11 cellular contexts compared by ENCODE assay signal in genomic region chr20:2124632-2125131, GRCh38.
"Had no signal": no experiment of that assay in that cellular context is flagged by ENCODE, and none has a peak within 500 bp of the region (broad histone marks: within the 10 kb centered on the region; RNA-seq: fewer than 3 reads in every experiment).

No MANE protein-coding gene starts in this region.

- DNase-seq: activated CD4-positive, alpha-beta memory T cell treated with anti-CD3 and anti-CD28 coated beads for 36 hours; activated gamma-delta T cell; activated T-cell treated with anti-CD3 and anti-CD28 coated beads, Interleukin-2, amount 50 U/mL, for 4 hours; amygdala; brain microvascular endothelial cell; kidney; T-helper 9 cell; transverse colon had no signal

- H3K9ac ChIP-seq: parathyroid adenoma had no signal

- H3K27ac Mint-ChIP-seq: activated CD4-positive, alpha-beta memory T cell treated with anti-CD3 and anti-CD28 coated beads for 36 hours; activated naive CD8-positive, alpha-beta T cell had no signal

- H3K36me3 ChIP-seq: brain microvascular endothelial cell, transverse colon had no signal

- H3K9me3 ChIP-seq: transverse colon had no signal

- H3K4me3 ChIP-seq: skin epidermis, transverse colon had no signal

- H3K27me3 ChIP-seq: brain microvascular endothelial cell, transverse colon had no signal

- H3K4me3 Mint-ChIP-seq: activated CD4-positive, alpha-beta memory T cell treated with anti-CD3 and anti-CD28 coated beads for 36 hours; activated naive CD8-positive, alpha-beta T cell; activated T-cell treated with anti-CD3 and anti-CD28 coated beads, Interleukin-2, amount 50 U/mL, for 4 hours had no signal

- H3K9me3 Mint-ChIP-seq: activated CD4-positive, alpha-beta memory T cell treated with anti-CD3 and anti-CD28 coated beads for 36 hours; activated T-cell treated with anti-CD3 and anti-CD28 coated beads, Interleukin-2, amount 50 U/mL, for 4 hours had no signal

- H3K27ac ChIP-seq: brain microvascular endothelial cell, parathyroid adenoma, transverse colon had no signal

- H3K27me3 Mint-ChIP-seq: activated CD4-positive, alpha-beta memory T cell treated with anti-CD3 and anti-CD28 coated beads for 36 hours; activated naive CD8-positive, alpha-beta T cell had no signal

- H2AFZ ChIP-seq: parathyroid adenoma had no signal
